ENCODE assay signal across 22 cellular contexts in genomic region chr2:184681642-184682321, GRCh38.
"Had no signal": no experiment of that assay in that cellular context is flagged by ENCODE, and none has a peak within 500 bp of the region (broad histone marks: within the 10 kb centered on the region; RNA-seq: fewer than 3 reads in every experiment).

No MANE protein-coding gene starts in this region.

- H3K4me3 Mint-ChIP-seq: naive thymus-derived CD4-positive, alpha-beta T cell had no signal

- H3K4me1 ChIP-seq: left lung, pancreas, right atrium auricular region, tibial nerve, upper lobe of left lung had no signal

- H3K4me1 Mint-ChIP-seq: naive thymus-derived CD4-positive, alpha-beta T cell had no signal

- H3K4me2 ChIP-seq: smooth muscle cell had no signal

- H3K27me3 ChIP-seq: dorsolateral prefrontal cortex, left lung, neutrophil, pancreas, right atrium auricular region, tibial nerve, upper lobe of left lung had no signal

- H3K27me3 Mint-ChIP-seq: naive thymus-derived CD4-positive, alpha-beta T cell; progenitor cell of endocrine pancreas had no signal

- H3K36me3 Mint-ChIP-seq: naive thymus-derived CD4-positive, alpha-beta T cell had no signal

- ATAC-seq: left cardiac atrium; left lung; naive thymus-derived CD4-positive, alpha-beta T cell; pancreas; sciatic nerve had no signal

- H3K27ac Mint-ChIP-seq: naive thymus-derived CD4-positive, alpha-beta T cell; progenitor cell of endocrine pancreas had no signal

- H3K36me3 ChIP-seq: left lung, neutrophil, pancreas, right atrium auricular region, thoracic aorta, tibial nerve, upper lobe of left lung had no signal

- H3K9me3 ChIP-seq: neutrophil, pancreas, right atrium auricular region, thoracic aorta, tibial nerve, upper lobe of left lung had no signal

- H3K4me3 ChIP-seq: dorsolateral prefrontal cortex, left lung, pancreas, right atrium auricular region, smooth muscle cell, thoracic aorta, tibial nerve, upper lobe of left lung had no signal

- DNase-seq: dorsolateral prefrontal cortex; effector CD4-positive, alpha-beta T cell; hypothalamus; left cardiac atrium; left lung; mesenchymal stem cell; midbrain; naive thymus-derived CD4-positive, alpha-beta T cell; stimulated activated CD4-positive, alpha-beta T cell treated with anti-CD3 and anti-CD28 coated beads, Interleukin-12 subunit alpha, Interleukin-12 subunit beta, amount 100 ng/mL, for 4 hours; stimulated activated CD4-positive, alpha-beta T cell treated with anti-CD3 and anti-CD28 coated beads, Interleukin-1b, Interleukin-23, amount 100 ng/mL, for 48 hours; stimulated activated CD4-positive, alpha-beta T cell treated with anti-CD3 and anti-CD28 coated beads, Interleukin-4, amount 100 ng/mL, for 1 hour; stimulated activated CD8-positive, alpha-beta memory T cell treated with anti-CD3 and anti-CD28 coated beads, Interleukin-4, amount 100 ng/mL, for 48 hours; stimulated activated naive CD4-positive, alpha-beta T cell treated with Interleukin-2 at 50 U/mL for 16 hours had no signal

- H3K27ac ChIP-seq: dorsolateral prefrontal cortex, left lung, neutrophil, pancreas, right atrium auricular region, thoracic aorta, tibial nerve, upper lobe of left lung had no signal
